Comparison of ENCODE assay signal across 8 cellular contexts in the genomic region with DNA sequence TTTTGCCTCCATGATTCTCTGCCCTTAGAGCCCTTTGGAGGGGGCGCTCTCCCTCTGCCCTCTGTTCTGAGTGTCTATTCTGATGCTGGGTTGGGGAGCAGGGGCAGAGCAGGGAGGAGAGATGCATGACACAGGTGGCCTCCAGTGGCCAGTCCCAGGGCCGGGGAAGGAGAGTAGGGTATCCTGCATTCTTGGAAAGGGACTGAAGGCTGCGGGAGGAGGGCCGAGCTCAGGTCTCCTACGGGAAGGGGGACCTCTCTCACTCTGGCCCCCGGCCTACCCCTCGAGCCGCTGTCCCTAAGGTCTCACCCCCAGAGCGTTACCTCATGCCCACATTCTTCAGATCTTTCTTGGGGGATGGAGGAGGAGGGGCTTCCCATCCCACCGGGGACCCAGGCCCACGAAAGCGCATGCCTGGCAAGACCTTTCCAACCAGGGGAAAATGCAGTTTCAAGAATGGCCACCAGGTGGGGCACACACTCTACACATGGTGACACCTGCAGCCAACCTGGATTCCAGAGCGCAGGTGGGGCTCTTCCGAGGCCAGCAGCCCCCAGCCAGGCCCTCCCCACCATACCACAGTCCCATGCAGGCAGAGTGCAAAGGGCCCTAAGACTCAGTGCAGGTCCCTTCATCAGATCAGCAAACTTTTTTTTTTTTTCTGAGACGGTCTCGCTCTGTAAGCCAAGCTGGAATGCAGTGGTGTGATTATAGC.
DNase-seq lines count a peak whose midpoint lies in the region; ATAC-seq lines count a peak whose summit lies in the region.

No MANE protein-coding gene starts in this region.

- POLR2A ChIA-PET in T-cell (lab: Charles Lee) = no interaction called here

- no peaks in the 10 kb centered on the region for H3K9me3 Mint-ChIP-seq in T-cell

- peaks cover 3 to 16% (median 3%) of the 10 kb centered on the region in 3 donors for H3K4me1 Mint-ChIP-seq in T-cell

- no peak overlapping the region for H3K27ac Mint-ChIP-seq in T-cell

- ATAC-seq in T-cell (replicated peaks in 1 of 4) (peak; percentile 57 to 68 (median 60)), HG03457 (IDR thresholded peaks at IDR 0.05; ENCODE audit: unreplicated experiment) (no peak), HG02798 (IDR thresholded peaks at IDR 0.05; ENCODE audit: poor library complexity, unreplicated experiment) (no peak)

- peaks cover 2 to 4% of the 10 kb centered on the region in 2 donors for H3K27me3 Mint-ChIP-seq in T-cell

- CTCF ChIA-PET in T-cell (lab: Charles Lee) = interaction anchor here (0.6 to 1.7 kb wide), 10 partner anchors 11 to 850 kb away, joined by 3 to 13 read pairs (median 3); a partner anchor contains a TSS

- DNase-seq in DMS79 (lab: John Stamatoyannopoulos, UW) (peak; percentile 14), LHCN-M2 (ENCODE audit: low read depth) (peak; percentile 22), T-cell (peak; percentile 30 to 77 (median 64)), amniotic epithelial cell (ENCODE audit: low read depth) (peak; percentile 33), iPS DF 4.7 (ENCODE audit: extremely low read depth, low spot score) (peak; percentile 62)
- DNase-seq in stimulated activated CD4-positive, alpha-beta T cell treated with anti-CD3 and anti-CD28 coated beads, Interleukin-12 subunit alpha, Interleukin-12 subunit beta, amount 100 ng/mL, for 4 hours = peak; percentile 77

- H3K36me3 Mint-ChIP-seq in T-cell = no peaks in the 10 kb centered on the region

- no peak overlapping the region for H3K4me3 Mint-ChIP-seq in T-cell

Comparison
In these comparisons a context has a peak if more than half of its experiments do, and no peak if none do; other contexts are left out.
1. DNase-seq: peak in every context shown above with its lines; median percentile 77 in stimulated activated CD4-positive, alpha-beta T cell treated with anti-CD3 and anti-CD28 coated beads, Interleukin-12 subunit alpha, Interleukin-12 subunit beta, amount 100 ng/mL, for 4 hours; 64 in T-cell; 62 in iPS DF 4.7; 33 in amniotic epithelial cell; 22 in LHCN-M2; 14 in DMS79.
2. ATAC-seq: peak in T-cell (4 of 4); none in HG03457 (single experiment) and HG02798 (single experiment).